29 cellular contexts compared by ENCODE assay signal in the genomic region with DNA sequence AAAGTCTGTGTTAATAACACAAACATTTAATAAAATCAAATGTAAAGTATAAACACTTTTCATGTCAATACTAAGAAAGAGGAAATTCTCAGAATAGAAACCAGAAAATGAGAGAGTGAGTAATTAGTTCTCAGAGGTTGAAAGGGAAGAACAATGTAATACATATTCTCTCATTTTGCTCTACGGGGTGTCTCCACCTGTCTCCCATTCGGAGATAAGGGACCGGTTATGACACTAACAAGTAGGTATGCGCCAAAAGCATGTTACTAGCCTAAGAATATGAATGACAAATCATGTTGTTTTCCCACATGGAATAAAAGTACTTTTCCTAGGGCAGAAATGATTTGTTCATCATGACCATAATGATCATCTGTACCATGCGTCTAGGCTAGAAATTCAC. TPM values are rescaled to one million over a fixed set of nuclear protein-coding genes. Genes with fewer than 3 reads are reported as not detected.
DNase-seq lines count a peak whose midpoint lies in the region; ATAC-seq and TF ChIP-seq lines count a peak whose summit lies in the region.
"Had no signal": no experiment of that assay in that cellular context is flagged by ENCODE, and none has a peak within 500 bp of the region (broad histone marks: within the 10 kb centered on the region; RNA-seq: fewer than 3 reads in every experiment).

No MANE protein-coding gene starts in this region.

- peak overlapping the region; percentile 21 for H3K27ac Mint-ChIP-seq in dendritic cell treated with granulocyte-macrophage colony-stimulating factor and Interleukin-4, amounts not matched to agents 40 ng/mL and 50 ng/mL, for 4 days
- H3K27ac Mint-ChIP-seq: immature natural killer cell had no signal

- no peak overlapping the region for H3K27ac ChIP-seq in right atrium auricular region
- no peak overlapping the region for H3K27ac ChIP-seq in aorta (ENCODE audit: low read depth in 1 of 2, low read length in 2 of 2)
- H3K27ac ChIP-seq: dorsolateral prefrontal cortex, GM23248, parathyroid adenoma, transverse colon had no signal

- H3K27me3 ChIP-seq in right atrium auricular region (no peaks in the 10 kb centered on the region), aorta (ENCODE audit: control insufficient read depth in 1 of 2, insufficient read depth in 2 of 2, low read length in 1 of 2) (peaks cover 0 to 3% of the 10 kb centered on the region in 2 donors)

- intact Hi-C loops in dendritic cell treated with granulocyte-macrophage colony-stimulating factor and Interleukin-4, amounts not matched to agents 40 ng/mL and 50 ng/mL, for 4 days (cut with micrococcal nuclease), result no loop called here
- intact Hi-C loops in aorta (cut with DNase I), result no loop called here

- H3K4me3 Mint-ChIP-seq in dendritic cell treated with granulocyte-macrophage colony-stimulating factor and Interleukin-4, amounts not matched to agents 40 ng/mL and 50 ng/mL, for 4 days, result no peak overlapping the region
- H3K4me3 Mint-ChIP-seq: immature natural killer cell, neural crest cell had no signal

- H3K27me3 Mint-ChIP-seq in dendritic cell treated with granulocyte-macrophage colony-stimulating factor and Interleukin-4, amounts not matched to agents 40 ng/mL and 50 ng/mL, for 4 days, result peaks cover 40% of the 10 kb centered on the region

- no peaks in the 10 kb centered on the region for H3K36me3 ChIP-seq in right atrium auricular region
- H3K36me3 ChIP-seq in aorta (ENCODE audit: control insufficient read depth in 1 of 2, insufficient read depth in 2 of 2, low read length in 1 of 2), result no peaks in the 10 kb centered on the region
- H3K36me3 ChIP-seq: transverse colon had no signal

- no peak for TF ChIP-seq CTCF in right atrium auricular region (IDR thresholded peaks at IDR 0.05)

- H3K9me3 ChIP-seq in right atrium auricular region, result no peaks in the 10 kb centered on the region
- H3K9me3 ChIP-seq in aorta (ENCODE audit: control insufficient read depth, low read length), result peaks cover 3% of the 10 kb centered on the region
- H3K9me3 ChIP-seq: transverse colon had no signal

- WGBS in aorta, 2 donors, result 79 to 86% methylated on average over 5 of the region's 5 CpGs

- H3K4me1 ChIP-seq in right atrium auricular region, result peaks cover 0 to 7% of the 10 kb centered on the region in 2 donors
- no peaks in the 10 kb centered on the region for H3K4me1 ChIP-seq in aorta (ENCODE audit: control insufficient read depth in 1 of 2, insufficient read depth in 2 of 2, low read length in 2 of 2)
- H3K4me1 ChIP-seq: parathyroid adenoma, transverse colon had no signal

- H3K9me3 Mint-ChIP-seq in dendritic cell treated with granulocyte-macrophage colony-stimulating factor and Interleukin-4, amounts not matched to agents 40 ng/mL and 50 ng/mL, for 4 days, result no peaks in the 10 kb centered on the region
- H3K9me3 Mint-ChIP-seq: immature natural killer cell, neural crest cell had no signal

- H3K4me1 Mint-ChIP-seq in dendritic cell treated with granulocyte-macrophage colony-stimulating factor and Interleukin-4, amounts not matched to agents 40 ng/mL and 50 ng/mL, for 4 days (ENCODE audit: low read depth), result peaks cover 18% of the 10 kb centered on the region
- H3K4me1 Mint-ChIP-seq: neural crest cell had no signal

- H3K4me3 ChIP-seq in right atrium auricular region (no peak overlapping the region), aorta (ENCODE audit: low read length in 2 of 2) (no peak overlapping the region)
- H3K4me3 ChIP-seq: dorsolateral prefrontal cortex, GM23248, K562, smooth muscle cell, transverse colon had no signal

- H3K36me3 Mint-ChIP-seq in dendritic cell treated with granulocyte-macrophage colony-stimulating factor and Interleukin-4, amounts not matched to agents 40 ng/mL and 50 ng/mL, for 4 days (ENCODE audit: low read depth), result no peaks in the 10 kb centered on the region
- H3K36me3 Mint-ChIP-seq: immature natural killer cell had no signal

- DNase-seq in NOMO-1 treated with DMSO at 0.1 percent for 48 hours (lab: John Stamatoyannopoulos, UW; ENCODE audit: unreplicated experiment) (peak; percentile 38), NOMO-1 treated with dmso at 0.1 percent for 144 hours (lab: John Stamatoyannopoulos, UW; ENCODE audit: unreplicated experiment) (no peak), CD1c-positive myeloid dendritic cell (ENCODE audit: extremely low spot score) (peak; percentile 17), NCI-H146 treated with DMSO at 0.1 percent for 48 hours (lab: John Stamatoyannopoulos, UW; ENCODE audit: unreplicated experiment) (peak; percentile 76), right atrium auricular region (ENCODE audit: low spot score) (no peak), SIG-M5 (lab: John Stamatoyannopoulos, UW) (no peak), aorta (no peak)
- DNase-seq: ACHN; activated effector memory CD4-positive, alpha-beta T cell treated with Interleukin-2 at 50 U/mL for 16 hours; cerebellar nuclear complex; DMS79; dorsolateral prefrontal cortex; GM23248; hypothalamus; immature natural killer cell; left colon; NCI-H1694 treated with DMSO at 0.1 percent for 48 hours; NCI-H524 treated with DMSO at 0.1 percent for 48 hours; SHP77; stimulated activated CD4-positive, alpha-beta T cell treated with anti-CD3 and anti-CD28 coated beads, Interleukin-1b, Interleukin-23, amount 100 ng/mL, for 48 hours; stimulated activated CD8-positive, alpha-beta memory T cell treated with anti-CD3 and anti-CD28 coated beads, Interleukin-4, amount 100 ng/mL, for 48 hours; transverse colon had no signal

- no peak for ATAC-seq in aorta (ENCODE audit: low FRiP score)
- ATAC-seq: K562, left colon had no signal

RNA-seq across cellular contexts. Expression of gene PRELID3B, which starts 35.6 kb away (rescaled TPM):
- total RNA-seq in right atrium auricular region, result 10 to 100 TPM; 34.6 to 35.2 TPM
- 10 to 100 TPM; 24.0 to 33.1 TPM for total RNA-seq in aorta
- 10 to 100 TPM; 19.5 to 44.2 TPM for polyA plus RNA-seq in aorta

RNA-seq across cellular contexts. Expression of gene ATP5F1E, which starts 46.1 kb away (rescaled TPM):
- total RNA-seq in right atrium auricular region (10 to 100 TPM; 41.3 to 42.0 TPM), aorta (10 to 100 TPM; 48.2 to 50.1 TPM)
- polyA plus RNA-seq in aorta, result 100 to 1,000 TPM in 1 of 2 donors, 10 to 100 TPM in 1; 51.5 to 110 TPM

RNA-seq across cellular contexts. Expression of gene TUBB1, which starts 59.0 kb away (rescaled TPM):
- total RNA-seq in right atrium auricular region (under 1 TPM; 0.19 to 0.35 TPM), aorta (1 to 10 TPM in 1 of 2 donors, under 1 TPM in 1; 0.15 to 2.1 TPM)
- not detected for polyA plus RNA-seq in aorta
- total RNA-seq: GM23248, HT1080, left colon, neural crest cell, transverse colon had no signal
- polyA plus RNA-seq: fibroblast of lung, smooth muscle cell had no signal

Comparison
In these comparisons a context has a peak if more than half of its experiments do, and no peak if none do; other contexts are left out.
1. DNase-seq: peak in NOMO-1 treated with DMSO at 0.1 percent for 48 hours (single experiment), CD1c-positive myeloid dendritic cell (single experiment) and NCI-H146 treated with DMSO at 0.1 percent for 48 hours (single experiment); none in NOMO-1 treated with dmso at 0.1 percent for 144 hours (single experiment), right atrium auricular region (single experiment), SIG-M5 (single experiment) and aorta (0 of 2).